ENCODE assay signal across 8 cellular contexts in the genomic region with DNA sequence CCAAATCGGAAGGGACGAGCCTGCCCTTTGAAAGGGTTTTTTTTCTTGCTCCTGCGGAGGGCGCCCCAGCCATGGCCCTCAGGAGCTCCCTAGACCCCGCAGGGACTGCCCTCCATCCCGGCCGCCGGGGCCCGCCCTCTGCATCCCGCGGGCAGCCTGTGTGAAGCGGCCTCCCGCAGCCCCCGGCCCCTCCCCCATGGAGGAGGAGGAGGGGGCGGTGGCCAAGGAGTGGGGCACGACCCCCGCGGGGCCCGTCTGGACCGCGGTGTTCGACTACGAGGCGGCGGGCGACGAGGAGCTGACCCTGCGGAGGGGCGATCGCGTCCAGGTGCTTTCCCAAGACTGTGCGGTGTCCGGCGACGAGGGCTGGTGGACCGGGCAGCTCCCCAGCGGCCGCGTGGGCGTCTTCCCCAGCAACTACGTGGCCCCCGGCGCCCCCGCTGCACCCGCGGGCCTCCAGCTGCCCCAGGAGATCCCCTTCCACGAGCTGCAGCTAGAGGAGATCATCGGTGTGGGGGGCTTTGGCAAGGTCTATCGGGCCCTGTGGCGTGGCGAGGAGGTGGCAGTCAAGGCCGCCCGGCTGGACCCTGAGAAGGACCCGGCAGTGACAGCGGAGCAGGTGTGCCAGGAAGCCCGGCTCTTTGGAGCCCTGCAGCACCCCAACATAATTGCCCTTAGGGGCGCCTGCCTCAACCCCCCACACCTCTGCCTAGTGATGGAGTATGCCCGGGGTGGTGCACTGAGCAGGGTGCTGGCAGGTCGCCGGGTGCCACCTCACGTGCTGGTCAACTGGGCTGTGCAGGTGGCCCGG. TPM values are rescaled to one million over a fixed set of nuclear protein-coding genes. Genes with fewer than 3 reads are reported as not detected.
DNase-seq lines count a peak whose midpoint lies in the region; ATAC-seq, FAIRE-seq and TF ChIP-seq lines count a peak whose summit lies in the region.

No MANE protein-coding gene starts in this region.

- FAIRE-seq in K562 (lab: Jason Lieb, UNC): no peak
- no peak for FAIRE-seq in kidney (lab: Jason Lieb, UNC)

- H3K36me3 ChIP-seq in HAP-1 (replicated peaks) (no peaks in the 10 kb centered on the region; the same call in 1 of the 2 replicates), OCI-LY7 (ENCODE audit: insufficient read depth, low read length) (no peaks in the 10 kb centered on the region), K562 (ENCODE audit: control insufficient read depth, insufficient read depth, low read length) (no peaks in the 10 kb centered on the region), kidney (ENCODE audit: control insufficient read depth in 1 of 2, insufficient read depth in 2 of 2, low read length in 2 of 2) (no peaks in the 10 kb centered on the region)

- no TSS peak for BruUV-seq in OCI-LY7 (replicated peaks; lab: Mats Ljungman, UMichigan)
- no TSS peak for BruUV-seq in K562 (replicated peaks; lab: Mats Ljungman, UMichigan)

- in situ Hi-C loops in HAP-1 (cut with MboI; ENCODE audit: low sequenced_read_pairs) (no loop called here), K562 (cut with MboI) (no loop called here)

- CTCF ChIA-PET in OCI-LY7 (lab: Charles Lee; ENCODE audit: unreplicated experiment): no interaction called here
- CTCF ChIA-PET in K562 (lab: Yijun Ruan, JAX; ENCODE audit: low intra/inter-chr PET ratio): interaction anchor here (1.9 kb wide), 1 partner anchor 30 kb away, joined by 6 read pairs; no protein-coding TSS in a partner anchor

- TF ChIP-seq RAD21 in K562 (CRISPR knock-in tag; conservative IDR thresholded peaks at IDR 0.05 in 1 of 2, IDR thresholded peaks at IDR 0.05 in 1 of 2): peak; percentile 23 to 48; a peak in 2 of 4 replicates

- 34% methylated on average over 41 of the region's 62 CpGs for whole genome bisulfite sequencing in K562 (ENCODE audit: insufficient coverage, low coverage, missing lambda C conversion rate)

- H3K4me1 ChIP-seq in HAP-1: peaks cover 2% of the 10 kb centered on the region; the same call in 1 of the 2 replicates
- H3K4me1 ChIP-seq in OCI-LY7 (ENCODE audit: insufficient read depth, low read length, poor library complexity, severe bottlenecking): peaks cover 12% of the 10 kb centered on the region
- peaks cover 0 to 21% of the 10 kb centered on the region in 2 experiments; a peak in 4 of 5 replicates for H3K4me1 ChIP-seq in K562 (replicated peaks in 1 of 2; ENCODE audit: control insufficient read depth in 2 of 2, insufficient read depth in 2 of 2, low read length in 2 of 2)
- peaks cover 0 to 9% of the 10 kb centered on the region in 2 donors for H3K4me1 ChIP-seq in kidney (ENCODE audit: control insufficient read depth in 1 of 2, insufficient read depth in 1 of 2, low read depth in 1 of 2, low read length in 2 of 2)

- H2AFZ ChIP-seq in OCI-LY7 (ENCODE audit: low read length): peak overlapping the region; percentile 42; the same call in 1 of the 2 replicates
- H2AFZ ChIP-seq in K562 (ENCODE audit: low read depth, low read length): peak overlapping the region; percentile 70

- no peak for TF ChIP-seq POLR2A in K562 (conservative IDR thresholded peaks at IDR 0.05)

- DNase-seq in NCI-H2107 (lab: John Stamatoyannopoulos, UW): peak; percentile 4
- DNase-seq in NCI-H2107 treated with DMSO at 0.1 percent for 48 hours (lab: John Stamatoyannopoulos, UW; ENCODE audit: unreplicated experiment): no peak
- DNase-seq in HAP-1 (ENCODE audit: low spot score in 2 of 2): peak; percentile 29 to 68
- peak; percentile 53 for DNase-seq in OCI-LY7 (ENCODE audit: low spot score)
- peak; percentile 66 to 87 (median 76) for DNase-seq in K562 (ENCODE audit: extremely low read depth in 1 of 4, low spot score in 3 of 4)
- peak; percentile 80 for DNase-seq in kidney
- DNase-seq in stimulated activated CD8-positive, alpha-beta memory T cell treated with anti-CD3 and anti-CD28 coated beads, Interleukin-4, amount 100 ng/mL, for 48 hours: peak; percentile 46
- DNase-seq in KG1 (lab: John Stamatoyannopoulos, UW): no peak

- POLR2A ChIA-PET in OCI-LY7 (lab: Charles Lee): interaction anchor here (0.6 to 1.0 kb wide), 2 partner anchors 9 to 132 kb away, joined by 3 to 4 read pairs; no protein-coding TSS in a partner anchor
- POLR2A ChIA-PET in K562 (lab: Yijun Ruan, JAX): interaction anchor here (0.6 to 1.0 kb wide), 3 partner anchors 12 to 57 kb away, joined by 3 read pairs; no protein-coding TSS in a partner anchor

- H3K9me3 ChIP-seq in HAP-1 (no peaks in the 10 kb centered on the region), OCI-LY7 (ENCODE audit: low read length) (no peaks in the 10 kb centered on the region), K562 (replicated peaks; ENCODE audit: control insufficient read depth, insufficient read depth, low read depth, low read length) (no peaks in the 10 kb centered on the region), kidney (ENCODE audit: control insufficient read depth in 1 of 2, low read length in 2 of 2) (no peaks in the 10 kb centered on the region)

- no peaks in the 10 kb centered on the region for H3K9me2 ChIP-seq in OCI-LY7 (ENCODE audit: insufficient read depth, low read length)

- no peaks in the 10 kb centered on the region for H3K9me1 ChIP-seq in K562 (ENCODE audit: control insufficient read depth, insufficient read depth, low read length)

- H3K79me2 ChIP-seq in OCI-LY7 (ENCODE audit: insufficient read depth, low read depth, low read length) (no peaks in the 10 kb centered on the region), K562 (ENCODE audit: control insufficient read depth, insufficient read depth, low read length) (no peaks in the 10 kb centered on the region)

- no peak for TF ChIP-seq EP300 in K562 (IDR thresholded peaks at IDR 0.05; ENCODE audit: low read length)

- peak; percentile 81 for ATAC-seq in K562

- no peaks in the 10 kb centered on the region for H4K20me1 ChIP-seq in OCI-LY7 (ENCODE audit: insufficient read depth, low read length)
- no peaks in the 10 kb centered on the region for H4K20me1 ChIP-seq in K562 (replicated peaks; ENCODE audit: control insufficient read depth, insufficient read depth, low read length)

- peak overlapping the region; percentile 49 for H3K4me3 ChIP-seq in HAP-1
- H3K4me3 ChIP-seq in OCI-LY7 (ENCODE audit: low read depth, low read length, poor library complexity, severe bottlenecking): peak overlapping the region; percentile 97
- peak overlapping the region; percentile 100 for H3K4me3 ChIP-seq in K562
- peak overlapping the region in 1 of 2 donors; percentile 56 for H3K4me3 ChIP-seq in kidney (ENCODE audit: low read length in 2 of 2)

- TF ChIP-seq CTCF in OCI-LY7 (conservative IDR thresholded peaks at IDR 0.05; ENCODE audit: low read length) (peak; percentile 47), K562 (IDR thresholded peaks at IDR 0.05 in 2 of 3, conservative IDR thresholded peaks at IDR 0.05 in 1 of 3; ENCODE audit: insufficient read depth in 2 of 3, low read depth in 1 of 3, low read length in 3 of 3) (peak in 2 of 3 experiments; percentile 48 to 56; a peak in 3 of 6 replicates), kidney (IDR thresholded peaks at IDR 0.05; ENCODE audit: borderline replicate concordance, extremely low read depth, insufficient read depth) (no peak)

- H3K9ac ChIP-seq in K562 (ENCODE audit: insufficient read depth in 1 of 2, low read depth in 2 of 2, low read length in 2 of 2): peak overlapping the region; percentile 33 to 96
- no peak overlapping the region for H3K9ac ChIP-seq in kidney (ENCODE audit: low read length in 2 of 2)

- H3K27me3 ChIP-seq in HAP-1 (ENCODE audit: low read depth) (no peaks in the 10 kb centered on the region), K562 (ENCODE audit: control insufficient read depth in 2 of 2, insufficient read depth in 2 of 2, low read length in 2 of 2) (no peaks in the 10 kb centered on the region)

- H3K4me2 ChIP-seq in OCI-LY7 (ENCODE audit: low read length) (peak overlapping the region; percentile 70), K562 (ENCODE audit: insufficient read depth, low read length) (peak overlapping the region; percentile 93)

- intact Hi-C loops in OCI-LY7 (cut with micrococcal nuclease; ENCODE audit: unreplicated experiment) (no loop called here), K562 (cut with micrococcal nuclease) (loop anchor here (2.0 kb wide), 1 partner anchor 25 kb away; no protein-coding TSS in a partner anchor), kidney (cut with DNase I) (no loop called here)

- H3K27ac ChIP-seq in OCI-LY7 (ENCODE audit: low read depth, low read length, poor library complexity, severe bottlenecking) (no peak overlapping the region), K562 (ENCODE audit: extremely low read depth, low read depth, low read length) (no peak overlapping the region), kidney (ENCODE audit: low read depth in 2 of 2, low read length in 2 of 2) (no peak overlapping the region)

RNA-seq across cellular contexts. Expression of a gene that starts 0.8 kb away (rescaled TPM):
- 20.6 and 20.7 TPM in 2 replicates for total RNA-seq in OCI-LY7 (2014; rRNA removed; shearing (Covaris generic))
- total RNA-seq in OCI-LY7 (2022): 32.5 and 38.4 TPM in 2 replicates
- 10.1 and 28.7 TPM in 2 replicates for total RNA-seq in K562 (2011; cell fraction: chromatin; rRNA removed; ENCODE audit: low replicate concordance)
- 16.7 and 18.8 TPM in 2 replicates for total RNA-seq in K562 (2011; cell fraction: nucleolus; rRNA removed)
- total RNA-seq in K562 (2011; cell fraction: nucleoplasm; rRNA removed): 14.9 and 18.2 TPM in 2 replicates
- 6.4 TPM in 2 replicates for total RNA-seq in K562 (2014; rRNA removed)
- 0.86 and 1.6 TPM in 2 replicates for total RNA-seq in K562 (2014; rRNA removed; fragmentation: Illumina TruSeq; extraction: Trizol)
- 3.6 and 3.9 TPM in 2 replicates for total RNA-seq in K562 (2015; rRNA removed; fragmentation: Illumina TruSeq; extraction: Trizol)
- 8.0 TPM in 2 replicates for total RNA-seq in K562 (2021)
- 1.9 and 3.3 TPM in 2 replicates for polyA plus RNA-seq in K562 (2011; rRNA removed)
- 2.3 and 5.5 TPM in 2 replicates for polyA plus RNA-seq in K562 (2011; cell fraction: cytosol; rRNA removed)
- polyA plus RNA-seq in K562 (2011; cell fraction: nucleus; rRNA removed): 23.5 and 27.3 TPM in 2 replicates
- 5.9 and 7.2 TPM in 2 replicates for polyA plus RNA-seq in K562 (2012)
- 1.4 and 3.9 TPM in 2 replicates for polyA plus RNA-seq in K562 (2014; fragmentation: Illumina TruSeq; extraction: Trizol)
- polyA plus RNA-seq in K562 (2014; fragmentation: Nextera tagmentation; extraction: Ambion mirVana): under 1 TPM in 1 of 2 experiments, not detected in 1; 0.01 TPM
- 6.0 and 7.3 TPM in 2 replicates for polyA plus RNA-seq in K562 (2014; rRNA removed)
- polyA minus RNA-seq in K562 (2011; rRNA and poly(A)+ RNA removed): 1.2 and 2.3 TPM in 2 replicates
- polyA minus RNA-seq in K562 (2011; cell fraction: cytosol; rRNA and poly(A)+ RNA removed): 6.0 and 8.8 TPM in 2 replicates
- polyA minus RNA-seq in K562 (2011; cell fraction: nucleus; rRNA and poly(A)+ RNA removed): 6.1 and 7.6 TPM in 2 replicates
- total RNA-seq in kidney: 17.3 TPM
- polyA plus RNA-seq in kidney (ENCODE audit: insufficient read depth, low read depth, low replicate concordance): 15.0 TPM

RNA-seq across cellular contexts. Expression of a gene that starts 26.1 kb away (rescaled TPM):
- not detected in 2 replicates for total RNA-seq in OCI-LY7 (2014; rRNA removed; shearing (Covaris generic))
- not detected in 2 replicates for total RNA-seq in OCI-LY7 (2022)
- not detected in 2 replicates for total RNA-seq in K562 (2011; cell fraction: chromatin; rRNA removed; ENCODE audit: low replicate concordance)
- 0.33 TPM in 1 of 2 replicates, not detected in the other for total RNA-seq in K562 (2011; cell fraction: nucleolus; rRNA removed)
- not detected in 2 replicates for total RNA-seq in K562 (2011; cell fraction: nucleoplasm; rRNA removed)
- total RNA-seq in K562 (2014; rRNA removed): not detected in 2 replicates
- not detected in 2 replicates for total RNA-seq in K562 (2014; rRNA removed; fragmentation: Illumina TruSeq; extraction: Trizol)
- not detected in 2 replicates for total RNA-seq in K562 (2015; rRNA removed; fragmentation: Illumina TruSeq; extraction: Trizol)
- not detected in 2 replicates for total RNA-seq in K562 (2021)
- polyA plus RNA-seq in K562 (2011; rRNA removed): 0.03 and 0.14 TPM in 2 replicates
- polyA plus RNA-seq in K562 (2011; cell fraction: cytosol; rRNA removed): 0.01 TPM in 1 of 2 replicates, not detected in the other
- polyA plus RNA-seq in K562 (2011; cell fraction: nucleus; rRNA removed): 0.18 TPM in 1 of 2 replicates, not detected in the other
- polyA plus RNA-seq in K562 (2012): 0.04 TPM in 1 of 2 replicates, not detected in the other
- not detected in 2 replicates for polyA plus RNA-seq in K562 (2014; fragmentation: Illumina TruSeq; extraction: Trizol)
- polyA plus RNA-seq in K562 (2014; fragmentation: Nextera tagmentation; extraction: Ambion mirVana): under 1 TPM in 1 of 2 experiments, not detected in 1; 0.06 TPM
- polyA plus RNA-seq in K562 (2014; rRNA removed): not detected in 2 replicates
- polyA minus RNA-seq in K562 (2011; rRNA and poly(A)+ RNA removed): not detected in 2 replicates
- polyA minus RNA-seq in K562 (2011; cell fraction: cytosol; rRNA and poly(A)+ RNA removed): not detected in 2 replicates
- polyA minus RNA-seq in K562 (2011; cell fraction: nucleus; rRNA and poly(A)+ RNA removed): not detected in 2 replicates
- total RNA-seq in kidney: not detected
- polyA plus RNA-seq in kidney (ENCODE audit: insufficient read depth, low read depth, low replicate concordance): not detected

RNA-seq across cellular contexts. Expression of a gene that starts 34.4 kb away (rescaled TPM):
- 0.54 and 0.59 TPM in 2 replicates for total RNA-seq in OCI-LY7 (2014; rRNA removed; shearing (Covaris generic))
- total RNA-seq in OCI-LY7 (2022): 0.48 and 0.61 TPM in 2 replicates
- total RNA-seq in K562 (2011; cell fraction: chromatin; rRNA removed; ENCODE audit: low replicate concordance): 0.21 TPM in 1 of 2 replicates, not detected in the other
- not detected in 2 replicates for total RNA-seq in K562 (2011; cell fraction: nucleolus; rRNA removed)
- not detected in 2 replicates for total RNA-seq in K562 (2011; cell fraction: nucleoplasm; rRNA removed)
- 0.08 TPM in 1 of 2 replicates, not detected in the other for total RNA-seq in K562 (2014; rRNA removed)
- not detected in 2 replicates for total RNA-seq in K562 (2014; rRNA removed; fragmentation: Illumina TruSeq; extraction: Trizol)
- total RNA-seq in K562 (2015; rRNA removed; fragmentation: Illumina TruSeq; extraction: Trizol): not detected in 2 replicates
- not detected in 2 replicates for total RNA-seq in K562 (2021)
- polyA plus RNA-seq in K562 (2011; rRNA removed): 0.04 TPM in 1 of 2 replicates, not detected in the other
- polyA plus RNA-seq in K562 (2011; cell fraction: cytosol; rRNA removed): 0.03 and 0.21 TPM in 2 replicates
- polyA plus RNA-seq in K562 (2011; cell fraction: nucleus; rRNA removed): 0.09 and 0.24 TPM in 2 replicates
- 0.14 TPM in 1 of 2 replicates, not detected in the other for polyA plus RNA-seq in K562 (2012)
- polyA plus RNA-seq in K562 (2014; fragmentation: Illumina TruSeq; extraction: Trizol): not detected in 2 replicates
- polyA plus RNA-seq in K562 (2014; fragmentation: Nextera tagmentation; extraction: Ambion mirVana): not detected
- polyA plus RNA-seq in K562 (2014; rRNA removed): 0.19 and 0.32 TPM in 2 replicates
- polyA minus RNA-seq in K562 (2011; rRNA and poly(A)+ RNA removed): not detected in 2 replicates
- polyA minus RNA-seq in K562 (2011; cell fraction: cytosol; rRNA and poly(A)+ RNA removed): not detected in 2 replicates
- not detected in 2 replicates for polyA minus RNA-seq in K562 (2011; cell fraction: nucleus; rRNA and poly(A)+ RNA removed)
- 1.2 TPM for total RNA-seq in kidney
- polyA plus RNA-seq in kidney (ENCODE audit: insufficient read depth, low read depth, low replicate concordance): 2.1 TPM

Comparison
In these comparisons a context has a peak if more than half of its experiments do, and no peak if none do; other contexts are left out.
1. DNase-seq: peak in NCI-H2107 (single experiment), HAP-1 (2 of 2), OCI-LY7 (single experiment), K562 (4 of 4), kidney (single experiment) and stimulated activated CD8-positive, alpha-beta memory T cell treated with anti-CD3 and anti-CD28 coated beads, Interleukin-4, amount 100 ng/mL, for 48 hours (single experiment); none in NCI-H2107 treated with DMSO at 0.1 percent for 48 hours (single experiment) and KG1 (single experiment).
2. H3K9ac ChIP-seq: peak in K562 (2 of 2); none in kidney (0 of 2).